8 cellular contexts compared by ENCODE assay signal in the genomic region with DNA sequence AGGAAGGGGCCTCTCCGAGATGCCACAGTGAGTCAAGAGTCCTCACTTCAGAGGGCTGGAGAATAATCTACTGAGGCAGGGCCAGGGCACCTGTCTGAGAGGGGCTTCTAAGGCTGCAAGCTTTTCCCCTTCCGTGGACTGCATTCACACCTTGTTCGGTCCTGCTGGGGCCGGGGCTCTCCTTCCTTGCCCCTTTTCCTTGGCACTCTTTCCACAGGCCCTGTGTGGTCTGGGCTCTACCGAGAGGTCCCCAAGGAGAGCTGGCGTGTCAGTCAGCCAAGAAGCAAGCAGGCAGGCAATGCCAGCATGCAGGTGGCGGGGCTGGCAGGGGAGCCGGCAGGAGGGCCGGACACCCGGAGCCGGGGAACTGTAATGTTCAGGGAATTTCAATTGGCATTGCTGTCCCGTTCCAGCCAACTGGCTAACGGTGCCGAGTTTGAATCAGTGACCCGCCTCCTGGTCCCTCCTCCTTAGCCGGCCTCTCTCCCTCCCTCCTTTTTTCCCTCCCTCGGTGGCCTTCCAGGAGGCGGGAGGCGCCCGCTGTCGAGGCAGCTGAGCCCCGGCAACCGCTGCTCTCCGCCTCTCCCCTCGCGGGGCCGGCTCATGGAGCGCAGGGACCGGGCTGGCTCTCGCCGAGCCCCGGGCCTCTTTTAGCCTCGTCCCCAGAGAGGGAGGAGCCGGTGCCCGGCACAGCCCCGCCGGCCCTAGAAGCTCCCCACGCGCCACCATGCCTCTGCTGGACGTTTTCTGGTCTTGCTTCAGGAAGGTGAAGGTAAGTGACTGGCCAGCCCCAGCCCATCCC. TPM values are rescaled to one million over a fixed set of nuclear protein-coding genes. Genes with fewer than 3 reads are reported as not detected.
DNase-seq lines count a peak whose midpoint lies in the region; ATAC-seq and TF ChIP-seq lines count a peak whose summit lies in the region.

A gene with protein sequence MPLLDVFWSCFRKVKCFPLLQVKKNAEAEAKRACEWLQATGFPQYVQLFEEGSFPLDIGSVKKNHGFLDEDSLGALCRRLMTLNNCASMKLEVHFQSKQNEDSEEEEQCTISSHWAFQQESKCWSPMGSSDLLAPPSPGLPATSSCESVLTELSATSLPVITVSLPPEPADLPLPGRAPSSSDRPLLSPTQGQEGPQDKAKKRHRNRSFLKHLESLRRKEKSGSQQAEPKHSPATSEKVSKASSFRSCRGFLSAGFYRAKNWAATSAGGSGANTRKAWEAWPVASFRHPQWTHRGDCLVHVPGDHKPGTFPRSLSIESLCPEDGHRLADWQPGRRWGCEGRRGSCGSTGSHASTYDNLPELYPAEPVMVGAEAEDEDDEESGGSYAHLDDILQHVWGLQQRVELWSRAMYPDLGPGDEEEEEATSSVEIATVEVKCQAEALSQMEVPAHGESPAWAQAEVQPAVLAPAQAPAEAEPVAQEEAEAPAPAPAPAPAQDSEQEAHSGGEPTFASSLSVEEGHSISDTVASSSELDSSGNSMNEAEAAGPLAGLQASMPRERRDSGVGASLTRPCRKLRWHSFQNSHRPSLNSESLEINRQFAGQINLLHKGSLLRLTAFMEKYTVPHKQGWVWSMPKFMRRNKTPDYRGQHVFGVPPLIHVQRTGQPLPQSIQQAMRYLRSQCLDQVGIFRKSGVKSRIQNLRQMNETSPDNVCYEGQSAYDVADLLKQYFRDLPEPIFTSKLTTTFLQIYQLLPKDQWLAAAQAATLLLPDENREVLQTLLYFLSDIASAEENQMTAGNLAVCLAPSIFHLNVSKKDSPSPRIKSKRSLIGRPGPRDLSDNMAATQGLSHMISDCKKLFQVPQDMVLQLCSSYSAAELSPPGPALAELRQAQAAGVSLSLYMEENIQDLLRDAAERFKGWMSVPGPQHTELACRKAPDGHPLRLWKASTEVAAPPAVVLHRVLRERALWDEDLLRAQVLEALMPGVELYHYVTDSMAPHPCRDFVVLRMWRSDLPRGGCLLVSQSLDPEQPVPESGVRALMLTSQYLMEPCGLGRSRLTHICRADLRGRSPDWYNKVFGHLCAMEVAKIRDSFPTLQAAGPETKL (plus strand): TSS at position 511 of the 802 bp plus-strand sequence. CDS start 217 bp downstream, at position 728.

- CTCF ChIA-PET in GM10248 (lab: Yijun Ruan, JAX), result no interaction called here

- peak within 1 kb of the TSS; percentile 1; the same call in 1 of the 2 replicates for H3K4me3 ChIP-seq in iPS DF 6.9 (ENCODE audit: low read length)
- peak within 1 kb of the TSS; percentile 42 for H3K4me3 ChIP-seq in skeletal muscle satellite cell (ENCODE audit: low read length)

- no peaks in the 10 kb centered on the region for H3K27me3 ChIP-seq in iPS DF 6.9 (ENCODE audit: control insufficient read depth, insufficient read depth, low read length)
- H3K27me3 ChIP-seq in skeletal muscle satellite cell (ENCODE audit: control insufficient read depth, insufficient read depth, low read length), result peaks cover 13% of the 10 kb centered on the region

- H3K4me1 ChIP-seq in iPS DF 6.9 (ENCODE audit: control insufficient read depth, insufficient read depth, low read length) (peaks cover 2% of the 10 kb centered on the region), skeletal muscle satellite cell (ENCODE audit: control insufficient read depth, insufficient read depth, low read length) (no peaks in the 10 kb centered on the region)

- TF ChIP-seq CTCF in GM10248 (IDR thresholded peaks at IDR 0.05; ENCODE audit: control extremely low read depth, extremely low read depth, low read depth, missing control alignments), result no peak

- H3K4me2 ChIP-seq in skeletal muscle satellite cell (ENCODE audit: low read length), result peak within 1 kb of the TSS; percentile 56

- H3K9me3 ChIP-seq in iPS DF 6.9 (ENCODE audit: control insufficient read depth, insufficient read depth, low read length), result no peaks in the 10 kb centered on the region
- H3K9me3 ChIP-seq in skeletal muscle satellite cell (replicated peaks; ENCODE audit: low read length), result no peaks in the 10 kb centered on the region

- POLR2A ChIA-PET in GM10248 (lab: Yijun Ruan, JAX), result no interaction called here

- no peak for ATAC-seq in GM18909 (IDR thresholded peaks at IDR 0.05; ENCODE audit: poor library complexity, unreplicated experiment)

- no peak within 1 kb of the TSS for H3K27ac ChIP-seq in iPS DF 6.9 (ENCODE audit: low read length)

- H3K9ac ChIP-seq in skeletal muscle satellite cell (ENCODE audit: low read depth, low read length), result peak within 1 kb of the TSS; percentile 19

- DNase-seq in H4 (ENCODE audit: low spot score), result peak; percentile 60
- DNase-seq in amniotic stem cell (lab: John Stamatoyannopoulos, UW), result peak; percentile 4
- no peak for DNase-seq in iPS DF 6.9 (ENCODE audit: low read depth, low spot score)
- no peak for DNase-seq in activated naive CD4-positive, alpha-beta T cell (lab: John Stamatoyannopoulos, UW)
- no peak for DNase-seq in stimulated activated CD4-positive, alpha-beta T cell treated with anti-CD3 and anti-CD28 coated beads, Interleukin-2, amount 100 ng/mL, for 24 hours
- DNase-seq in GM10248 (ENCODE audit: extremely low spot score), result no peak

- no CpG with 5 or more reads among the region's 40 CpGs for WGBS in iPS DF 6.9 (ENCODE audit: insufficient coverage, insufficient read length)

- H3K36me3 ChIP-seq in iPS DF 6.9 (ENCODE audit: control insufficient read depth, insufficient read depth, low read length) (no peaks in the 10 kb centered on the region), skeletal muscle satellite cell (ENCODE audit: insufficient read depth, low read length) (no peaks in the 10 kb centered on the region)

RNA-seq across cellular contexts. Expression of the gene that starts here (rescaled TPM):
- total RNA-seq in H4 (2014; rRNA removed; shearing (Covaris generic)), result 2.7 and 3.1 TPM in 2 replicates
- 0.76 and 0.87 TPM in 2 replicates for total RNA-seq in skeletal muscle satellite cell (2012; rRNA removed)

Comparison
In these comparisons a context has a peak if more than half of its experiments do, and no peak if none do; other contexts are left out.
1. DNase-seq: peak in H4 (single experiment) and amniotic stem cell (single experiment); none in iPS DF 6.9 (single experiment), activated naive CD4-positive, alpha-beta T cell (0 of 4), stimulated activated CD4-positive, alpha-beta T cell treated with anti-CD3 and anti-CD28 coated beads, Interleukin-2, amount 100 ng/mL, for 24 hours (0 of 2) and GM10248 (single experiment).